1 cellular context compared by ENCODE assay signal in the genomic region with DNA sequence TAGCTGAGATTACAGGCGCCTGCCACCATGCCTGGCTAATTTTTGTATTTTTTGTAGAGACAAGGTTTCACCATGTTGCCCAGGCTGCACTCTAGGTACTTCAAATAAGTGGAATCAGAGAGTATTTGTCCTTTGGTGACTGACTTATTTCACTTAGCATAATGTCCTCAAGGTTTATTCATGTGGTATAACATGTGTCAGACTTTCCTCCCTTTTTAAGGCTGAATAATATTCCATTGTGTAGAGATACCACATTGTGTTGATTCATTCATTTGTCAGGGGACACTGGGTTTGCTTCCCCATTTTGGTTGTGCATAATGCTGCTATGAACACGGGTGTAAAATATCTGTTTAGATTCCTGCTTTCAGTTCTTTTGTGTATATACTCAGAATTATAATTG.
TF ChIP-seq lines count a peak whose summit lies in the region.

No MANE protein-coding gene starts in this region.

TF ChIP-seq in GM12878, 131 proteins besides CTCF, POLR2A, EP300 and RAD21:
- TF ChIP-seq, protein P1, sequence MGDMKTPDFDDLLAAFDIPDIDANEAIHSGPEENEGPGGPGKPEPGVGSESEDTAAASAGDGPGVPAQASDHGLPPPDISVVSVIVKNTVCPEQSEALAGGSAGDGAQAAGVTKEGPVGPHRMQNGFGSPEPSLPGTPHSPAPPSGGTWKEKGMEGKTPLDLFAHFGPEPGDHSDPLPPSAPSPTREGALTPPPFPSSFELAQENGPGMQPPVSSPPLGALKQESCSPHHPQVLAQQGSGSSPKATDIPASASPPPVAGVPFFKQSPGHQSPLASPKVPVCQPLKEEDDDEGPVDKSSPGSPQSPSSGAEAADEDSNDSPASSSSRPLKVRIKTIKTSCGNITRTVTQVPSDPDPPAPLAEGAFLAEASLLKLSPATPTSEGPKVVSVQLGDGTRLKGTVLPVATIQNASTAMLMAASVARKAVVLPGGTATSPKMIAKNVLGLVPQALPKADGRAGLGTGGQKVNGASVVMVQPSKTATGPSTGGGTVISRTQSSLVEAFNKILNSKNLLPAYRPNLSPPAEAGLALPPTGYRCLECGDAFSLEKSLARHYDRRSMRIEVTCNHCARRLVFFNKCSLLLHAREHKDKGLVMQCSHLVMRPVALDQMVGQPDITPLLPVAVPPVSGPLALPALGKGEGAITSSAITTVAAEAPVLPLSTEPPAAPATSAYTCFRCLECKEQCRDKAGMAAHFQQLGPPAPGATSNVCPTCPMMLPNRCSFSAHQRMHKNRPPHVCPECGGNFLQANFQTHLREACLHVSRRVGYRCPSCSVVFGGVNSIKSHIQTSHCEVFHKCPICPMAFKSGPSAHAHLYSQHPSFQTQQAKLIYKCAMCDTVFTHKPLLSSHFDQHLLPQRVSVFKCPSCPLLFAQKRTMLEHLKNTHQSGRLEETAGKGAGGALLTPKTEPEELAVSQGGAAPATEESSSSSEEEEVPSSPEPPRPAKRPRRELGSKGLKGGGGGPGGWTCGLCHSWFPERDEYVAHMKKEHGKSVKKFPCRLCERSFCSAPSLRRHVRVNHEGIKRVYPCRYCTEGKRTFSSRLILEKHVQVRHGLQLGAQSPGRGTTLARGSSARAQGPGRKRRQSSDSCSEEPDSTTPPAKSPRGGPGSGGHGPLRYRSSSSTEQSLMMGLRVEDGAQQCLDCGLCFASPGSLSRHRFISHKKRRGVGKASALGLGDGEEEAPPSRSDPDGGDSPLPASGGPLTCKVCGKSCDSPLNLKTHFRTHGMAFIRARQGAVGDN (IDR thresholded peaks at IDR 0.05): no peak
- TF ChIP-seq SMARCA5 (IDR thresholded peaks at IDR 0.05) (peak; percentile 86), PML (IDR thresholded peaks at IDR 0.05; ENCODE audit: low read length) (no peak), MEF2B (IDR thresholded peaks at IDR 0.05; ENCODE audit: partially characterized antibody, poor library complexity, severe bottlenecking) (peak; percentile 24), NFIC (IDR thresholded peaks at IDR 0.05; ENCODE audit: low read depth, low read length) (no peak), GATAD2B (conservative IDR thresholded peaks at IDR 0.05; ENCODE audit: low read depth) (0 out of 2 replicates have a peak, but pooled peaks have one; percentile 9), NRF1 (conservative IDR thresholded peaks at IDR 0.05; ENCODE audit: low read depth, low read length) (no peak), ZNF217 (IDR thresholded peaks at IDR 0.05) (peak; percentile 81), ZSCAN29 (IDR thresholded peaks at IDR 0.05) (no peak), BMI1 (IDR thresholded peaks at IDR 0.05; ENCODE audit: borderline replicate concordance) (no peak), MTA3 (IDR thresholded peaks at IDR 0.05; ENCODE audit: borderline replicate concordance, low read length) (no peak)
- TF ChIP-seq, protein P2, sequence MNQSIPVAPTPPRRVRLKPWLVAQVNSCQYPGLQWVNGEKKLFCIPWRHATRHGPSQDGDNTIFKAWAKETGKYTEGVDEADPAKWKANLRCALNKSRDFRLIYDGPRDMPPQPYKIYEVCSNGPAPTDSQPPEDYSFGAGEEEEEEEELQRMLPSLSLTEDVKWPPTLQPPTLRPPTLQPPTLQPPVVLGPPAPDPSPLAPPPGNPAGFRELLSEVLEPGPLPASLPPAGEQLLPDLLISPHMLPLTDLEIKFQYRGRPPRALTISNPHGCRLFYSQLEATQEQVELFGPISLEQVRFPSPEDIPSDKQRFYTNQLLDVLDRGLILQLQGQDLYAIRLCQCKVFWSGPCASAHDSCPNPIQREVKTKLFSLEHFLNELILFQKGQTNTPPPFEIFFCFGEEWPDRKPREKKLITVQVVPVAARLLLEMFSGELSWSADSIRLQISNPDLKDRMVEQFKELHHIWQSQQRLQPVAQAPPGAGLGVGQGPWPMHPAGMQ (IDR thresholded peaks at IDR 0.05; ENCODE audit: borderline replicate concordance): no peak
- TF ChIP-seq, protein P3, sequence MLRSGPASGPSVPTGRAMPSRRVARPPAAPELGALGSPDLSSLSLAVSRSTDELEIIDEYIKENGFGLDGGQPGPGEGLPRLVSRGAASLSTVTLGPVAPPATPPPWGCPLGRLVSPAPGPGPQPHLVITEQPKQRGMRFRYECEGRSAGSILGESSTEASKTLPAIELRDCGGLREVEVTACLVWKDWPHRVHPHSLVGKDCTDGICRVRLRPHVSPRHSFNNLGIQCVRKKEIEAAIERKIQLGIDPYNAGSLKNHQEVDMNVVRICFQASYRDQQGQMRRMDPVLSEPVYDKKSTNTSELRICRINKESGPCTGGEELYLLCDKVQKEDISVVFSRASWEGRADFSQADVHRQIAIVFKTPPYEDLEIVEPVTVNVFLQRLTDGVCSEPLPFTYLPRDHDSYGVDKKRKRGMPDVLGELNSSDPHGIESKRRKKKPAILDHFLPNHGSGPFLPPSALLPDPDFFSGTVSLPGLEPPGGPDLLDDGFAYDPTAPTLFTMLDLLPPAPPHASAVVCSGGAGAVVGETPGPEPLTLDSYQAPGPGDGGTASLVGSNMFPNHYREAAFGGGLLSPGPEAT (IDR thresholded peaks at IDR 0.05; ENCODE audit: low read depth): 0 out of 2 replicates have a peak, but pooled peaks have one; percentile 7
- TF ChIP-seq, protein P4, sequence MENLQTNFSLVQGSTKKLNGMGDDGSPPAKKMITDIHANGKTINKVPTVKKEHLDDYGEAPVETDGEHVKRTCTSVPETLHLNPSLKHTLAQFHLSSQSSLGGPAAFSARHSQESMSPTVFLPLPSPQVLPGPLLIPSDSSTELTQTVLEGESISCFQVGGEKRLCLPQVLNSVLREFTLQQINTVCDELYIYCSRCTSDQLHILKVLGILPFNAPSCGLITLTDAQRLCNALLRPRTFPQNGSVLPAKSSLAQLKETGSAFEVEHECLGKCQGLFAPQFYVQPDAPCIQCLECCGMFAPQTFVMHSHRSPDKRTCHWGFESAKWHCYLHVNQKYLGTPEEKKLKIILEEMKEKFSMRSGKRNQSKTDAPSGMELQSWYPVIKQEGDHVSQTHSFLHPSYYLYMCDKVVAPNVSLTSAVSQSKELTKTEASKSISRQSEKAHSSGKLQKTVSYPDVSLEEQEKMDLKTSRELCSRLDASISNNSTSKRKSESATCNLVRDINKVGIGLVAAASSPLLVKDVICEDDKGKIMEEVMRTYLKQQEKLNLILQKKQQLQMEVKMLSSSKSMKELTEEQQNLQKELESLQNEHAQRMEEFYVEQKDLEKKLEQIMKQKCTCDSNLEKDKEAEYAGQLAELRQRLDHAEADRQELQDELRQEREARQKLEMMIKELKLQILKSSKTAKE (IDR thresholded peaks at IDR 0.05; ENCODE audit: low read depth, poor library complexity, severe bottlenecking): no peak
- TF ChIP-seq, protein P5, sequence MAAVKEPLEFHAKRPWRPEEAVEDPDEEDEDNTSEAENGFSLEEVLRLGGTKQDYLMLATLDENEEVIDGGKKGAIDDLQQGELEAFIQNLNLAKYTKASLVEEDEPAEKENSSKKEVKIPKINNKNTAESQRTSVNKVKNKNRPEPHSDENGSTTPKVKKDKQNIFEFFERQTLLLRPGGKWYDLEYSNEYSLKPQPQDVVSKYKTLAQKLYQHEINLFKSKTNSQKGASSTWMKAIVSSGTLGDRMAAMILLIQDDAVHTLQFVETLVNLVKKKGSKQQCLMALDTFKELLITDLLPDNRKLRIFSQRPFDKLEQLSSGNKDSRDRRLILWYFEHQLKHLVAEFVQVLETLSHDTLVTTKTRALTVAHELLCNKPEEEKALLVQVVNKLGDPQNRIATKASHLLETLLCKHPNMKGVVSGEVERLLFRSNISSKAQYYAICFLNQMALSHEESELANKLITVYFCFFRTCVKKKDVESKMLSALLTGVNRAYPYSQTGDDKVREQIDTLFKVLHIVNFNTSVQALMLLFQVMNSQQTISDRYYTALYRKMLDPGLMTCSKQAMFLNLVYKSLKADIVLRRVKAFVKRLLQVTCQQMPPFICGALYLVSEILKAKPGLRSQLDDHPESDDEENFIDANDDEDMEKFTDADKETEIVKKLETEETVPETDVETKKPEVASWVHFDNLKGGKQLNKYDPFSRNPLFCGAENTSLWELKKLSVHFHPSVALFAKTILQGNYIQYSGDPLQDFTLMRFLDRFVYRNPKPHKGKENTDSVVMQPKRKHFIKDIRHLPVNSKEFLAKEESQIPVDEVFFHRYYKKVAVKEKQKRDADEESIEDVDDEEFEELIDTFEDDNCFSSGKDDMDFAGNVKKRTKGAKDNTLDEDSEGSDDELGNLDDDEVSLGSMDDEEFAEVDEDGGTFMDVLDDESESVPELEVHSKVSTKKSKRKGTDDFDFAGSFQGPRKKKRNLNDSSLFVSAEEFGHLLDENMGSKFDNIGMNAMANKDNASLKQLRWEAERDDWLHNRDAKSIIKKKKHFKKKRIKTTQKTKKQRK (IDR thresholded peaks at IDR 0.05; ENCODE audit: low read depth, low read length): no peak
